13 cellular contexts compared by ENCODE assay signal in genomic region chr9:93033541-93033940, GRCh38. TPM values are rescaled to one million over a fixed set of nuclear protein-coding genes. Genes with fewer than 3 reads are reported as not detected.
A peak's percentile ranks its signal among the peaks of the same experiment; 100 is the strongest.
DNase-seq lines count a peak whose midpoint lies in the region; ATAC-seq and TF ChIP-seq lines count a peak whose summit lies in the region.
"Had no signal": no experiment of that assay in that cellular context is flagged by ENCODE, and none has a peak within 500 bp of the region (broad histone marks: within the 10 kb centered on the region; RNA-seq: fewer than 3 reads in every experiment).

No MANE protein-coding gene starts in this region.

- H3K4me1 ChIP-seq in HAP-1: no peaks in the 10 kb centered on the region

- H3K4me3 ChIP-seq in HL-60 (replicated peaks; ENCODE audit: insufficient read depth, low read length) (no peak overlapping the region), HAP-1 (no peak overlapping the region)
- H3K4me3 ChIP-seq: lower lobe of right lung, smooth muscle cell had no signal

- ATAC-seq in activated CD4-positive, CD25-positive, alpha-beta regulatory T cell treated with anti-CD3 and anti-CD28 coated beads, Interleukin-2, amount 50 U/mL, for 24 hours: no peak
- no peak for ATAC-seq in GM19324 (IDR thresholded peaks at IDR 0.05; ENCODE audit: low FRiP score, unreplicated experiment)
- ATAC-seq: lower lobe of right lung had no signal

- peak overlapping the region; percentile 37 for H3K27ac ChIP-seq in HL-60 (replicated peaks)
- H3K27ac ChIP-seq: lower lobe of right lung had no signal

- intact Hi-C loops in activated T-helper 1 cell treated with anti-CD3 and anti-CD28 coated beads, Interleukin-12 subunit alpha, Interleukin-12 subunit beta, Interleukin-2, Interleukin-4 antibody, amounts not matched to agents 30 ng/mL and 10 ng/mL and 1 ng/mL, durations not matched to agents 14 hours and 24 hours and 36 hours (cut with micrococcal nuclease): no loop called here

- peaks cover 27% of the 10 kb centered on the region for H3K4me1 Mint-ChIP-seq in activated T-helper 1 cell treated with anti-CD3 and anti-CD28 coated beads, Interleukin-12 subunit alpha, Interleukin-12 subunit beta, Interleukin-2, Interleukin-4 antibody, amounts not matched to agents 30 ng/mL and 10 ng/mL and 1 ng/mL, durations not matched to agents 14 hours and 24 hours and 36 hours (ENCODE audit: low read depth)
- peaks cover 29% of the 10 kb centered on the region for H3K4me1 Mint-ChIP-seq in nephron

- no peaks in the 10 kb centered on the region for H3K27me3 Mint-ChIP-seq in activated T-helper 1 cell treated with anti-CD3 and anti-CD28 coated beads, Interleukin-12 subunit alpha, Interleukin-12 subunit beta, Interleukin-2, Interleukin-4 antibody, amounts not matched to agents 30 ng/mL and 10 ng/mL and 1 ng/mL, durations not matched to agents 14 hours and 24 hours and 36 hours (ENCODE audit: insufficient read depth)
- peaks cover 11% of the 10 kb centered on the region for H3K27me3 Mint-ChIP-seq in nephron (ENCODE audit: low read depth)

- peak overlapping the region; percentile 79 for H3K27ac Mint-ChIP-seq in activated T-helper 1 cell treated with anti-CD3 and anti-CD28 coated beads, Interleukin-12 subunit alpha, Interleukin-12 subunit beta, Interleukin-2, Interleukin-4 antibody, amounts not matched to agents 30 ng/mL and 10 ng/mL and 1 ng/mL, durations not matched to agents 14 hours and 24 hours and 36 hours
- peak overlapping the region; percentile 4 to 58 (median 37) for H3K27ac Mint-ChIP-seq in nephron

- H3K36me3 Mint-ChIP-seq in activated T-helper 1 cell treated with anti-CD3 and anti-CD28 coated beads, Interleukin-12 subunit alpha, Interleukin-12 subunit beta, Interleukin-2, Interleukin-4 antibody, amounts not matched to agents 30 ng/mL and 10 ng/mL and 1 ng/mL, durations not matched to agents 14 hours and 24 hours and 36 hours (ENCODE audit: low read depth): peaks cover 41% of the 10 kb centered on the region
- H3K36me3 Mint-ChIP-seq in nephron (ENCODE audit: low read depth): no peaks in the 10 kb centered on the region

- no peak for TF ChIP-seq CTCF in HL-60 (IDR thresholded peaks at IDR 0.05; ENCODE audit: insufficient read depth, low read length)
- no peak for TF ChIP-seq CTCF in nephron (IDR thresholded peaks at IDR 0.05; ENCODE audit: unreplicated experiment in 3 of 3)

- in situ Hi-C loops in HAP-1 (cut with MboI; ENCODE audit: low sequenced_read_pairs): no loop called here

- no peaks in the 10 kb centered on the region for H3K36me3 ChIP-seq in HAP-1 (replicated peaks)

- DNase-seq in SIG-M5 treated with dmso at 0.1 percent for 504 hours (lab: John Stamatoyannopoulos, UW; ENCODE audit: unreplicated experiment) (peak; percentile 80), SIG-M5 (lab: John Stamatoyannopoulos, UW) (no peak), HL-60 (ENCODE audit: low read depth in 1 of 2, low spot score in 1 of 2) (no peak), HAP-1 (ENCODE audit: low spot score in 2 of 2) (no peak)
- no peak for DNase-seq in activated T-helper 1 cell treated with anti-CD3 and anti-CD28 coated beads, Interleukin-12 subunit alpha, Interleukin-12 subunit beta, Interleukin-2, Interleukin-4 antibody, amounts not matched to agents 30 ng/mL and 10 ng/mL and 1 ng/mL, durations not matched to agents 14 hours and 24 hours and 36 hours (ENCODE audit: low spot score)
- DNase-seq: effector CD4-positive, alpha-beta T cell; H7; lower lobe of right lung; nucleus accumbens had no signal

- no peaks in the 10 kb centered on the region for H3K9me3 ChIP-seq in HAP-1
- H3K9me3 ChIP-seq: lower lobe of right lung had no signal

- H3K4me3 Mint-ChIP-seq in activated T-helper 1 cell treated with anti-CD3 and anti-CD28 coated beads, Interleukin-12 subunit alpha, Interleukin-12 subunit beta, Interleukin-2, Interleukin-4 antibody, amounts not matched to agents 30 ng/mL and 10 ng/mL and 1 ng/mL, durations not matched to agents 14 hours and 24 hours and 36 hours: no peak overlapping the region
- H3K4me3 Mint-ChIP-seq in nephron: peak overlapping the region in 1 of 3 experiments; percentile 51

- H3K9me3 Mint-ChIP-seq in activated T-helper 1 cell treated with anti-CD3 and anti-CD28 coated beads, Interleukin-12 subunit alpha, Interleukin-12 subunit beta, Interleukin-2, Interleukin-4 antibody, amounts not matched to agents 30 ng/mL and 10 ng/mL and 1 ng/mL, durations not matched to agents 14 hours and 24 hours and 36 hours: no peaks in the 10 kb centered on the region
- H3K9me3 Mint-ChIP-seq in nephron: no peaks in the 10 kb centered on the region

- no peaks in the 10 kb centered on the region for H3K27me3 ChIP-seq in HL-60 (ENCODE audit: insufficient read depth, poor library complexity, severe bottlenecking)
- H3K27me3 ChIP-seq in HAP-1 (ENCODE audit: low read depth): no peaks in the 10 kb centered on the region

RNA-seq across cellular contexts. Expression of gene SUSD3, which starts 25.0 kb away (rescaled TPM):
- total RNA-seq in activated T-helper 1 cell treated with anti-CD3 and anti-CD28 coated beads, Interleukin-12 subunit alpha, Interleukin-12 subunit beta, Interleukin-2, Interleukin-4 antibody, amounts not matched to agents 30 ng/mL and 10 ng/mL and 1 ng/mL, durations not matched to agents 14 hours and 24 hours and 36 hours: 31.7 and 33.2 TPM in 2 replicates
- total RNA-seq: smooth muscle cell had no signal
